ENCODE assay signal across 27 cellular contexts in genomic region chr3:41169038-41169437, GRCh38. TPM values are rescaled to one million over a fixed set of nuclear protein-coding genes. Genes with fewer than 3 reads are reported as not detected.
A peak's percentile ranks its signal among the peaks of the same experiment; 100 is the strongest.
DNase-seq lines count a peak whose midpoint lies in the region; ATAC-seq and TF ChIP-seq lines count a peak whose summit lies in the region.
"Had no signal": no experiment of that assay in that cellular context is flagged by ENCODE, and none has a peak within 500 bp of the region (broad histone marks: within the 10 kb centered on the region; RNA-seq: fewer than 3 reads in every experiment).

No MANE protein-coding gene starts in this region.

- peak; percentile 35 for DNase-seq in COLO829 (ENCODE audit: low spot score)
- peak; percentile 15 for DNase-seq in adipocyte (ENCODE audit: low read depth)
- peak; percentile 24 for DNase-seq in epithelial cell of esophagus (ENCODE audit: low read depth)
- DNase-seq in colonic mucosa = no peak
- DNase-seq in MV-4-11 (lab: John Stamatoyannopoulos, UW) = no peak
- DNase-seq in SKM-1 treated with dmso at 0.1 percent for 144 hours (lab: John Stamatoyannopoulos, UW; ENCODE audit: unreplicated experiment) = no peak
- DNase-seq in Right ventricle myocardium inferior (ENCODE audit: missing footprints) = no peak
- DNase-seq: activated CD4-positive, alpha-beta T cell treated with anti-CD3 and anti-CD28 coated beads, Interleukin-2, amount 10 ng/mL, durations not matched to agents 24 days and 14 days; activated CD8-positive, alpha-beta memory T cell treated with anti-CD3 and anti-CD28 coated beads for 24 hours; CD8-positive, alpha-beta T cell; DMS153; dorsolateral prefrontal cortex; hippocampal formation; left colon; NCI-H1048; NCI-H446 treated with DMSO at 0.1 percent for 48 hours; NCI-H82; right cardiac atrium; SJCRH30; T-helper 1 cell; thyroid gland had no signal

- no peaks in the 10 kb centered on the region for H3K36me3 ChIP-seq in adipocyte (ENCODE audit: control insufficient read depth, insufficient read depth, low read length, severe bottlenecking)
- no peaks in the 10 kb centered on the region for H3K36me3 ChIP-seq in colonic mucosa
- H3K36me3 ChIP-seq: HAP-1, SJCRH30, thyroid gland had no signal

- peaks cover 39% of the 10 kb centered on the region for H3K4me1 Mint-ChIP-seq in nephron
- H3K4me1 Mint-ChIP-seq: B cell, IgD-negative memory B cell had no signal

- no peak overlapping the region for H3K27ac ChIP-seq in colonic mucosa
- H3K27ac ChIP-seq: dorsolateral prefrontal cortex, SJCRH30, thyroid gland had no signal

- H3K27me3 Mint-ChIP-seq in nephron (ENCODE audit: low read depth) = peaks cover 44% of the 10 kb centered on the region

- no peak overlapping the region for H3K4me3 Mint-ChIP-seq in nephron
- H3K4me3 Mint-ChIP-seq: activated CD4-positive, alpha-beta T cell treated with anti-CD3 and anti-CD28 coated beads, Interleukin-2, amount 10 ng/mL, durations not matched to agents 24 days and 14 days; activated naive CD4-positive, alpha-beta T cell treated with anti-CD3 and anti-CD28 coated beads, Interleukin-2, amount 50 U/mL, for 24 hours; B cell; CD8-positive, alpha-beta T cell; IgD-negative memory B cell; WTC11 had no signal

- H3K9me3 Mint-ChIP-seq in nephron = no peaks in the 10 kb centered on the region
- H3K9me3 Mint-ChIP-seq: activated CD4-positive, alpha-beta T cell treated with anti-CD3 and anti-CD28 coated beads, Interleukin-2, amount 10 ng/mL, durations not matched to agents 24 days and 14 days; activated naive CD4-positive, alpha-beta T cell treated with anti-CD3 and anti-CD28 coated beads, Interleukin-2, amount 50 U/mL, for 24 hours; CD8-positive, alpha-beta T cell; IgD-negative memory B cell had no signal

- intact Hi-C loops in colonic mucosa (cut with DNase I) = no loop called here
- intact Hi-C loops in Right ventricle myocardium inferior (cut with DNase I) = no loop called here

- no peak overlapping the region for H3K4me3 ChIP-seq in adipocyte (ENCODE audit: low read length)
- H3K4me3 ChIP-seq in epithelial cell of esophagus (ENCODE audit: low read length) = no peak overlapping the region
- H3K4me3 ChIP-seq in colonic mucosa = no peak overlapping the region
- H3K4me3 ChIP-seq: dorsolateral prefrontal cortex, HAP-1, SJCRH30, thyroid gland had no signal

- H3K4me1 ChIP-seq in adipocyte (ENCODE audit: control insufficient read depth, insufficient read depth, low read length) (peaks cover 2% of the 10 kb centered on the region), colonic mucosa (no peaks in the 10 kb centered on the region)
- H3K4me1 ChIP-seq: HAP-1, thyroid gland had no signal

- H3K27me3 ChIP-seq in adipocyte (replicated peaks; ENCODE audit: control insufficient read depth, insufficient read depth, low read length) = peaks cover 25% of the 10 kb centered on the region
- H3K27me3 ChIP-seq in colonic mucosa = no peaks in the 10 kb centered on the region
- H3K27me3 ChIP-seq: dorsolateral prefrontal cortex, SJCRH30, thyroid gland had no signal

- H3K9ac ChIP-seq in adipocyte (ENCODE audit: low read length) (no peak overlapping the region), colonic mucosa (ENCODE audit: low read depth in 2 of 2, low read length in 2 of 2) (no peak overlapping the region)

- H3K9me3 ChIP-seq in adipocyte (ENCODE audit: control insufficient read depth, low read length) (no peaks in the 10 kb centered on the region), colonic mucosa (no peaks in the 10 kb centered on the region)
- H3K9me3 ChIP-seq: HAP-1, SJCRH30, thyroid gland had no signal

- TF ChIP-seq CTCF in epithelial cell of esophagus (IDR thresholded peaks at IDR 0.05; ENCODE audit: insufficient read depth, low read depth, low read length, missing control alignments) = no peak
- TF ChIP-seq CTCF in nephron (IDR thresholded peaks at IDR 0.05; ENCODE audit: unreplicated experiment in 3 of 3) = no peak
- TF ChIP-seq CTCF in colonic mucosa (IDR thresholded peaks at IDR 0.05) = no peak

- H3K27ac Mint-ChIP-seq in nephron = peak overlapping the region in 2 of 3 experiments; percentile 38 to 65
- H3K27ac Mint-ChIP-seq: activated CD4-positive, alpha-beta T cell treated with anti-CD3 and anti-CD28 coated beads, Interleukin-2, amount 10 ng/mL, durations not matched to agents 24 days and 14 days; activated naive CD4-positive, alpha-beta T cell treated with anti-CD3 and anti-CD28 coated beads, Interleukin-2, amount 50 U/mL, for 24 hours; B cell; CD8-positive, alpha-beta T cell; IgD-negative memory B cell; WTC11 had no signal

- no peak for ATAC-seq in Right ventricle myocardium inferior
- ATAC-seq: CD8-positive, alpha-beta T cell; left colon; right cardiac atrium; WTC11 had no signal

- no peaks in the 10 kb centered on the region for H3K36me3 Mint-ChIP-seq in nephron (ENCODE audit: low read depth)
- H3K36me3 Mint-ChIP-seq: activated naive CD4-positive, alpha-beta T cell treated with anti-CD3 and anti-CD28 coated beads, Interleukin-2, amount 50 U/mL, for 24 hours; CD8-positive, alpha-beta T cell; IgD-negative memory B cell; WTC11 had no signal

RNA-seq across cellular contexts. Expression of gene CTNNB1, which starts 30.3 kb away (rescaled TPM):
- total RNA-seq in colonic mucosa (100 to 1,000 TPM; 403 to 426 TPM), Right ventricle myocardium inferior (160 TPM)

Comparison
In these comparisons a context has a peak if more than half of its experiments do, and no peak if none do; other contexts are left out.
1. DNase-seq: peak in COLO829 (single experiment), adipocyte (single experiment) and epithelial cell of esophagus (single experiment); none in colonic mucosa (single experiment), MV-4-11 (single experiment), SKM-1 treated with dmso at 0.1 percent for 144 hours (single experiment) and Right ventricle myocardium inferior (single experiment).